Comparison of ENCODE assay signal across 8 cellular contexts in genomic region chr2:168490015-168490874, GRCh38.
DNase-seq lines count a peak whose midpoint lies in the region; ATAC-seq lines count a peak whose summit lies in the region.

No MANE protein-coding gene starts in this region.

- no peaks in the 10 kb centered on the region for H3K27me3 Mint-ChIP-seq in stimulated activated naive CD8-positive, alpha-beta T cell treated with anti-CD3 and anti-CD28 coated beads, Interleukin-15, Interleukin-2, amounts not matched to agents 100 ng/mL and 50 ng/mL, for 24 hours

- ATAC-seq in HG02840 (IDR thresholded peaks at IDR 0.05; ENCODE audit: low FRiP score, unreplicated experiment), result peak; percentile 95

- H3K36me3 Mint-ChIP-seq in stimulated activated naive CD8-positive, alpha-beta T cell treated with anti-CD3 and anti-CD28 coated beads, Interleukin-15, Interleukin-2, amounts not matched to agents 100 ng/mL and 50 ng/mL, for 24 hours (ENCODE audit: low read depth), result peaks cover 13% of the 10 kb centered on the region

- peaks cover 58% of the 10 kb centered on the region for H3K4me1 Mint-ChIP-seq in stimulated activated naive CD8-positive, alpha-beta T cell treated with anti-CD3 and anti-CD28 coated beads, Interleukin-15, Interleukin-2, amounts not matched to agents 100 ng/mL and 50 ng/mL, for 24 hours (ENCODE audit: low read depth)

- peak overlapping the region; percentile 89 for H3K27ac Mint-ChIP-seq in stimulated activated naive CD8-positive, alpha-beta T cell treated with anti-CD3 and anti-CD28 coated beads, Interleukin-15, Interleukin-2, amounts not matched to agents 100 ng/mL and 50 ng/mL, for 24 hours

- DNase-seq in DMS 273 (lab: John Stamatoyannopoulos, UW; ENCODE audit: unreplicated experiment) (peak; percentile 22), DMS 273 treated with DMSO at 0.1 percent for 48 hours (lab: John Stamatoyannopoulos, UW) (no peak), NCI-H82 (lab: John Stamatoyannopoulos, UW) (peak; percentile 56), amniotic epithelial cell (ENCODE audit: low read depth) (peak; percentile 66), left kidney (ENCODE audit: low read depth, low spot score) (peak; percentile 35), COLO829 (ENCODE audit: low spot score) (no peak)

- peak overlapping the region; percentile 76 for H3K4me3 Mint-ChIP-seq in stimulated activated naive CD8-positive, alpha-beta T cell treated with anti-CD3 and anti-CD28 coated beads, Interleukin-15, Interleukin-2, amounts not matched to agents 100 ng/mL and 50 ng/mL, for 24 hours

- H3K9me3 Mint-ChIP-seq in stimulated activated naive CD8-positive, alpha-beta T cell treated with anti-CD3 and anti-CD28 coated beads, Interleukin-15, Interleukin-2, amounts not matched to agents 100 ng/mL and 50 ng/mL, for 24 hours, result no peaks in the 10 kb centered on the region

Comparison
In these comparisons a context has a peak if more than half of its experiments do, and no peak if none do; other contexts are left out.
1. DNase-seq: peak in DMS 273 (single experiment), NCI-H82 (single experiment), amniotic epithelial cell (single experiment) and left kidney (single experiment); none in DMS 273 treated with DMSO at 0.1 percent for 48 hours (single experiment) and COLO829 (single experiment).